In genomic region chr11:12798609-12799011, GRCh38 we compare ENCODE assay signal across 13 cellular contexts.
DNase-seq lines count a peak whose midpoint lies in the region; TF ChIP-seq lines count a peak whose summit lies in the region.
"Had no signal": no experiment of that assay in that cellular context is flagged by ENCODE, and none has a peak within 500 bp of the region (broad histone marks: within the 10 kb centered on the region; RNA-seq: fewer than 3 reads in every experiment).

No MANE protein-coding gene starts in this region.

- no peaks in the 10 kb centered on the region for H3K9me3 Mint-ChIP-seq in osteocyte (ENCODE audit: unreplicated experiment)
- H3K9me3 Mint-ChIP-seq: activated CD4-positive, alpha-beta memory T cell treated with anti-CD3 and anti-CD28 coated beads for 36 hours; activated T-helper 17 cell treated with anti-CD3 and anti-CD28 coated beads, Interleukin-2, amount 50 U/mL, for 72 hours; dendritic cell treated with granulocyte-macrophage colony-stimulating factor and Interleukin-4, amounts not matched to agents 40 ng/mL and 50 ng/mL, for 4 days had no signal

- H3K4me1 Mint-ChIP-seq in osteocyte (ENCODE audit: unreplicated experiment) = peaks cover 82% of the 10 kb centered on the region
- H3K4me1 Mint-ChIP-seq: activated T-helper 17 cell treated with anti-CD3 and anti-CD28 coated beads, Interleukin-2, amount 50 U/mL, for 72 hours had no signal

- no TSS peak for BruUV-seq in mammary epithelial cell (replicated peaks; lab: Mats Ljungman, UMichigan)

- no peak overlapping the region for H3K4me3 Mint-ChIP-seq in osteocyte (ENCODE audit: unreplicated experiment)
- H3K4me3 Mint-ChIP-seq: activated CD4-positive, alpha-beta memory T cell treated with anti-CD3 and anti-CD28 coated beads for 36 hours; activated T-helper 17 cell treated with anti-CD3 and anti-CD28 coated beads, Interleukin-2, amount 50 U/mL, for 72 hours; dendritic cell treated with granulocyte-macrophage colony-stimulating factor and Interleukin-4, amounts not matched to agents 40 ng/mL and 50 ng/mL, for 4 days had no signal

- H2AFZ ChIP-seq in ACC112 (ENCODE audit: low read length, unreplicated experiment) (no peak overlapping the region), mammary epithelial cell (ENCODE audit: low read depth, low read length) (no peak overlapping the region)

- H3K4me2 ChIP-seq in mammary epithelial cell (ENCODE audit: insufficient read depth, low read depth, low read length) = peak overlapping the region; percentile 66

- TF ChIP-seq CTCF in mammary epithelial cell (conservative IDR thresholded peaks at IDR 0.05 in 1 of 2, IDR thresholded peaks at IDR 0.05 in 1 of 2; ENCODE audit: extremely low read depth in 1 of 2, insufficient read depth in 1 of 2, low read depth in 1 of 2, low read length in 2 of 2) (peak in 1 of 2 donors; percentile 16), osteocyte (IDR thresholded peaks at IDR 0.05) (no peak)

- no peak overlapping the region for H3K9ac ChIP-seq in mammary epithelial cell (ENCODE audit: insufficient read depth, low read length)

- DNase-seq in NCI-H1105 (lab: John Stamatoyannopoulos, UW) (peak; percentile 22), mammary epithelial cell (peak; percentile 50), osteocyte (ENCODE audit: extremely low spot score, unreplicated experiment) (no peak), COLO829 (ENCODE audit: low spot score) (no peak), NCI-H1092 treated with DMSO at 0.1 percent for 48 hours (lab: John Stamatoyannopoulos, UW) (no peak), SK-N-DZ (ENCODE audit: low spot score) (no peak)
- DNase-seq in activated CD8-positive, alpha-beta memory T cell treated with anti-CD3 and anti-CD28 coated beads for 24 hours = no peak
- DNase-seq: activated CD4-positive, alpha-beta memory T cell treated with anti-CD3 and anti-CD28 coated beads for 36 hours had no signal

- H3K27ac Mint-ChIP-seq in osteocyte (ENCODE audit: unreplicated experiment) = peak overlapping the region; percentile 25
- H3K27ac Mint-ChIP-seq: activated CD4-positive, alpha-beta memory T cell treated with anti-CD3 and anti-CD28 coated beads for 36 hours; activated T-helper 17 cell treated with anti-CD3 and anti-CD28 coated beads, Interleukin-2, amount 50 U/mL, for 72 hours; dendritic cell treated with granulocyte-macrophage colony-stimulating factor and Interleukin-4, amounts not matched to agents 40 ng/mL and 50 ng/mL, for 4 days had no signal

- no peaks in the 10 kb centered on the region for H3K9me3 ChIP-seq in mammary epithelial cell (replicated peaks; ENCODE audit: insufficient read depth, low read length)
- H3K9me3 ChIP-seq: suprapubic skin had no signal

- no peaks in the 10 kb centered on the region for H4K20me1 ChIP-seq in mammary epithelial cell (ENCODE audit: insufficient read depth, low read length)

- H3K27me3 ChIP-seq in ACC112 (ENCODE audit: insufficient read depth, low read length) = no peaks in the 10 kb centered on the region
- no peaks in the 10 kb centered on the region for H3K27me3 ChIP-seq in mammary epithelial cell (ENCODE audit: insufficient read depth, low read length)
- H3K27me3 ChIP-seq: suprapubic skin had no signal

- peaks cover 7% of the 10 kb centered on the region for H3K36me3 Mint-ChIP-seq in osteocyte (ENCODE audit: unreplicated experiment)
- H3K36me3 Mint-ChIP-seq: activated CD4-positive, alpha-beta memory T cell treated with anti-CD3 and anti-CD28 coated beads for 36 hours had no signal

- dilution Hi-C loops in mammary epithelial cell (cut with HindIII; ENCODE audit: low sequenced_read_pairs) = no loop called here

- 0 out of 2 replicates have a peak overlapping the region, but pooled peaks have one; percentile 62 for H3K27ac ChIP-seq in ACC112 (ENCODE audit: low read depth, low read length)
- H3K27ac ChIP-seq in mammary epithelial cell (ENCODE audit: insufficient read depth, low read depth, low read length) = no peak overlapping the region

- H3K79me2 ChIP-seq in ACC112 (ENCODE audit: control insufficient read depth, insufficient read depth, low read length, unreplicated experiment) = peaks cover 88% of the 10 kb centered on the region
- peaks cover 84% of the 10 kb centered on the region for H3K79me2 ChIP-seq in mammary epithelial cell (ENCODE audit: insufficient read depth, low read length)

- no peak overlapping the region for H3K4me3 ChIP-seq in ACC112 (ENCODE audit: low read depth, low read length)
- no peak overlapping the region for H3K4me3 ChIP-seq in mammary epithelial cell (replicated peaks in 1 of 3; ENCODE audit: insufficient read depth in 1 of 3, low read depth in 2 of 3, low read length in 3 of 3)
- H3K4me3 ChIP-seq: lung, suprapubic skin had no signal

- 0% methylated on average over 4 of the region's 4 CpGs for WGBS in mammary epithelial cell (ENCODE audit: low coverage, missing lambda C conversion rate)

- no peaks in the 10 kb centered on the region for H3K27me3 Mint-ChIP-seq in osteocyte (ENCODE audit: unreplicated experiment)

- H3K36me3 ChIP-seq in ACC112 (ENCODE audit: insufficient read depth, low read length) (peaks cover 13% of the 10 kb centered on the region), mammary epithelial cell (ENCODE audit: insufficient read depth, low read length) (no peaks in the 10 kb centered on the region)

- H3K4me1 ChIP-seq in ACC112 (ENCODE audit: control insufficient read depth, insufficient read depth, low read length, unreplicated experiment) (peaks cover 52% of the 10 kb centered on the region), mammary epithelial cell (ENCODE audit: insufficient read depth, low read length) (peaks cover 55% of the 10 kb centered on the region)

- intact Hi-C loops in mammary epithelial cell (cut with micrococcal nuclease) = no loop called here

- CTCF ChIA-PET in mammary epithelial cell (lab: Charles Lee; ENCODE audit: low non-redundant PET) = no interaction called here

- in situ Hi-C loops in mammary epithelial cell (cut with MboI; ENCODE audit: low sequenced_read_pairs in 2 of 2) = no loop called here

Comparison
In these comparisons a context has a peak if more than half of its experiments do, and no peak if none do; other contexts are left out.
1. DNase-seq: peak in NCI-H1105 (single experiment) and mammary epithelial cell (single experiment); none in osteocyte (single experiment), activated CD8-positive, alpha-beta memory T cell treated with anti-CD3 and anti-CD28 coated beads for 24 hours (single experiment), COLO829 (single experiment), NCI-H1092 treated with DMSO at 0.1 percent for 48 hours (single experiment) and SK-N-DZ (single experiment).